17 cellular contexts compared by ENCODE assay signal in the genomic region with DNA sequence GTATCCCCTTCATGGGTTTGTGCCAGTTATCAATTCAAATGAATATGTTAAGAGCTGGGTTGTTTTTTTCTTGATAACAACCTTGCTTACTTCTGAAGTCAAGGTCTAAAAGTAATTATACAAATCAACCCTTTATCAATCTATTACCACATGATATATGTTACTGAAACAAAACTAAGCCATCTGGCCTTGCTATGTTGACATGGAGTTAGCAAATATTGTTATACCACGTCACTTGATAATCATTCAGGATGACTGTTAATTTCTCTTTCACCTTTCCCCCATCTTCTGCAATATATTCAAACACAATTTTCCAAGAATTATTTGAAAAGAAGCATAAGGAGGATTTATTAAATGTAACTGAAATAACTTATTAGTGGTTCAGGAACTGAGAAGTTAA.
DNase-seq lines count a peak whose midpoint lies in the region; ATAC-seq, FAIRE-seq and TF ChIP-seq lines count a peak whose summit lies in the region.
"Had no signal": no experiment of that assay in that cellular context is flagged by ENCODE, and none has a peak within 500 bp of the region (broad histone marks: within the 10 kb centered on the region; RNA-seq: fewer than 3 reads in every experiment).

No MANE protein-coding gene starts in this region.

- no peak overlapping the region for H2BK12ac ChIP-seq in H9 (ENCODE audit: insufficient read length, low read depth, low read length)

- no peak overlapping the region for H4K91ac ChIP-seq in H9 (ENCODE audit: insufficient read length, low read depth, low read length)

- H2BK120ac ChIP-seq in H9 (ENCODE audit: low read depth, low read length, poor library complexity, severe bottlenecking) = no peak overlapping the region

- H3K79me2 ChIP-seq in H9 (ENCODE audit: insufficient read depth, low read length) = no peaks in the 10 kb centered on the region

- H3K27ac Mint-ChIP-seq in CD8-positive, alpha-beta memory T cell = no peak overlapping the region
- no peak overlapping the region for H3K27ac Mint-ChIP-seq in H9
- H3K27ac Mint-ChIP-seq: CD4-positive, alpha-beta T cell had no signal

- no peak overlapping the region for H2BK15ac ChIP-seq in H9 (ENCODE audit: low read depth, low read length)

- no peak overlapping the region for H2BK20ac ChIP-seq in H9 (ENCODE audit: low read depth, low read length, poor library complexity, severe bottlenecking)

- no peaks in the 10 kb centered on the region for H3K27me3 ChIP-seq in body of pancreas
- no peaks in the 10 kb centered on the region for H3K27me3 ChIP-seq in pancreas
- no peaks in the 10 kb centered on the region for H3K27me3 ChIP-seq in CD8-positive, alpha-beta memory T cell (ENCODE audit: insufficient read depth, low read length, poor library complexity, severe bottlenecking)
- no peaks in the 10 kb centered on the region for H3K27me3 ChIP-seq in H9 (ENCODE audit: insufficient read depth, low read length)
- no peaks in the 10 kb centered on the region for H3K27me3 ChIP-seq in esophagus muscularis mucosa
- H3K27me3 ChIP-seq: BE2C had no signal

- CTCF ChIA-PET in CD8-positive, alpha-beta memory T cell (lab: Charles Lee) = no interaction called here

- peak; percentile 82 for ATAC-seq in body of pancreas
- ATAC-seq in pancreas = peak; percentile 78 to 86 (median 82)

- no peaks in the 10 kb centered on the region for H3K79me1 ChIP-seq in H9 (ENCODE audit: insufficient read depth, low read depth, low read length, poor library complexity, severe bottlenecking)

- H2AK5ac ChIP-seq in H9 (ENCODE audit: insufficient read length, low read length) = no peak overlapping the region

- POLR2A ChIA-PET in CD8-positive, alpha-beta memory T cell (lab: Charles Lee) = no interaction called here

- H2BK5ac ChIP-seq in H9 (ENCODE audit: insufficient read length, low read length) = no peak overlapping the region

- no peaks in the 10 kb centered on the region for H3K9me3 Mint-ChIP-seq in CD8-positive, alpha-beta memory T cell
- no peaks in the 10 kb centered on the region for H3K9me3 Mint-ChIP-seq in H9
- H3K9me3 Mint-ChIP-seq: CD4-positive, alpha-beta T cell had no signal

- H3K9ac ChIP-seq in H9 (ENCODE audit: extremely low read depth, insufficient read length, low read length) = no peak overlapping the region

- WGBS in body of pancreas, 2 donors = 32 to 40% methylated on average over 1 of the region's 1 CpG
- WGBS in pancreas, 2 donors = 32 to 39% methylated on average over 1 of the region's 1 CpG
- WGBS in H9 (ENCODE audit: extremely low coverage, insufficient read length, low lambda C conversion rate) = no CpG with 5 or more reads among the region's 1 CpG
- 94% methylated on average over 1 of the region's 1 CpG for WGBS in esophagus muscularis mucosa

- H2AFZ ChIP-seq in H9 (ENCODE audit: low read length) = no peak overlapping the region

- no peaks in the 10 kb centered on the region for H3K27me3 Mint-ChIP-seq in CD8-positive, alpha-beta memory T cell
- no peaks in the 10 kb centered on the region for H3K27me3 Mint-ChIP-seq in H9 (ENCODE audit: low read depth)
- H3K27me3 Mint-ChIP-seq: CD4-positive, alpha-beta T cell had no signal

- H3T11ph ChIP-seq in H9 (ENCODE audit: low read length) = no peak overlapping the region

- peaks cover 2 to 20% (median 6%) of the 10 kb centered on the region in 3 donors for H3K4me1 Mint-ChIP-seq in CD8-positive, alpha-beta memory T cell
- H3K4me1 Mint-ChIP-seq in H9 = peaks cover 34 to 41% of the 10 kb centered on the region in 2 experiments

- H3K36me3 ChIP-seq in body of pancreas (replicated peaks in 1 of 2; ENCODE audit: insufficient read depth in 1 of 2, low read depth in 2 of 2) (no peaks in the 10 kb centered on the region), pancreas (no peaks in the 10 kb centered on the region), esophagus muscularis mucosa (no peaks in the 10 kb centered on the region)
- H3K36me3 ChIP-seq in CD8-positive, alpha-beta memory T cell (ENCODE audit: insufficient read depth, low read length) = no peaks in the 10 kb centered on the region

- H3K18ac ChIP-seq in H9 (ENCODE audit: insufficient read length, low read depth, low read length) = no peak overlapping the region

- H3K4me3 Mint-ChIP-seq in CD8-positive, alpha-beta memory T cell = no peak overlapping the region
- no peak overlapping the region for H3K4me3 Mint-ChIP-seq in H9
- H3K4me3 Mint-ChIP-seq: CD4-positive, alpha-beta T cell had no signal

- no peak overlapping the region for H3K23ac ChIP-seq in H9 (ENCODE audit: insufficient read length, low read depth, low read length)

- H3K23me2 ChIP-seq in H9 (ENCODE audit: insufficient read length, low read depth, low read length, poor library complexity, severe bottlenecking) = no peaks in the 10 kb centered on the region

- H3K27ac ChIP-seq in body of pancreas = peak overlapping the region in 1 of 4 donors; percentile 29
- peak overlapping the region in 1 of 4 donors; percentile 20 for H3K27ac ChIP-seq in pancreas
- H3K27ac ChIP-seq in CD8-positive, alpha-beta memory T cell (ENCODE audit: low read depth, low read length) = no peak overlapping the region
- H3K27ac ChIP-seq in H9 (ENCODE audit: insufficient read length, low read depth, low read length) = no peak overlapping the region
- no peak overlapping the region for H3K27ac ChIP-seq in esophagus muscularis mucosa (replicated peaks in 1 of 4)
- H3K27ac ChIP-seq: C4-2B, HL-60 had no signal

- no peak overlapping the region for H4K5ac ChIP-seq in H9 (ENCODE audit: insufficient read length, low read depth, low read length)

- intact Hi-C loops in body of pancreas (cut with DNase I) (no loop called here), pancreas (cut with DNase I) (no loop called here), esophagus muscularis mucosa (cut with DNase I) (no loop called here)

- no peak for TF ChIP-seq EP300 in esophagus muscularis mucosa (IDR thresholded peaks at IDR 0.05)

- TF ChIP-seq POLR2A in body of pancreas (IDR thresholded peaks at IDR 0.05) (no peak), esophagus muscularis mucosa (IDR thresholded peaks at IDR 0.05; ENCODE audit: low read depth) (no peak)

- H3K56ac ChIP-seq in H9 (ENCODE audit: insufficient read length, low read depth, low read length) = no peak overlapping the region

- H3K9me3 ChIP-seq in body of pancreas = no peaks in the 10 kb centered on the region
- no peaks in the 10 kb centered on the region for H3K9me3 ChIP-seq in pancreas
- no peaks in the 10 kb centered on the region for H3K9me3 ChIP-seq in CD8-positive, alpha-beta memory T cell (ENCODE audit: low read length)
- no peaks in the 10 kb centered on the region for H3K9me3 ChIP-seq in H9 (ENCODE audit: control insufficient read depth, low read depth, low read length)
- H3K9me3 ChIP-seq in esophagus muscularis mucosa = no peaks in the 10 kb centered on the region
- H3K9me3 ChIP-seq: BE2C, HAP-1 had no signal

- TF ChIP-seq CTCF in body of pancreas (IDR thresholded peaks at IDR 0.05) (no peak), pancreas (IDR thresholded peaks at IDR 0.05) (no peak), H9 (conservative IDR thresholded peaks at IDR 0.05) (no peak), esophagus muscularis mucosa (IDR thresholded peaks at IDR 0.05) (no peak)

- H3K14ac ChIP-seq in H9 (ENCODE audit: insufficient read depth, low read length) = no peak overlapping the region

- H4K8ac ChIP-seq in H9 (replicated peaks; ENCODE audit: insufficient read length, low read depth, low read length) = no peak overlapping the region

- H4K20me1 ChIP-seq in H9 (ENCODE audit: control insufficient read depth, insufficient read depth, insufficient read length) = no peaks in the 10 kb centered on the region

- peaks cover 18% of the 10 kb centered on the region for H3K4me1 ChIP-seq in body of pancreas
- H3K4me1 ChIP-seq in pancreas = peaks cover 7 to 20% (median 15%) of the 10 kb centered on the region in 3 donors
- no peaks in the 10 kb centered on the region for H3K4me1 ChIP-seq in CD8-positive, alpha-beta memory T cell (ENCODE audit: insufficient read depth, low read length)
- H3K4me1 ChIP-seq in H9 (ENCODE audit: insufficient read depth, low read length) = 0 out of 2 replicates have a peak, but pooled peaks cover 5% of the 10 kb centered on the region
- peaks cover 0 to 24% (median 20%) of the 10 kb centered on the region in 4 donors for H3K4me1 ChIP-seq in esophagus muscularis mucosa

- no peaks in the 10 kb centered on the region for H3K36me3 Mint-ChIP-seq in CD8-positive, alpha-beta memory T cell
- peaks cover 0 to 7% (median 4%) of the 10 kb centered on the region in 3 experiments; a peak in 3 of 7 replicates for H3K36me3 Mint-ChIP-seq in H9 (ENCODE audit: insufficient read depth in 1 of 3, low read depth in 3 of 3)

- H3K4me3 ChIP-seq in body of pancreas = no peak overlapping the region
- H3K4me3 ChIP-seq in pancreas = no peak overlapping the region
- no peak overlapping the region for H3K4me3 ChIP-seq in CD8-positive, alpha-beta memory T cell (ENCODE audit: low read length)
- no peak overlapping the region for H3K4me3 ChIP-seq in esophagus muscularis mucosa
- H3K4me3 ChIP-seq: HAP-1 had no signal

- FAIRE-seq in pancreas (lab: Jason Lieb, UNC) = no peak
- FAIRE-seq: A204.1, H1 had no signal

- H3K4me2 ChIP-seq in H9 (ENCODE audit: insufficient read depth, insufficient read length, low read length) = no peak overlapping the region

- no peak overlapping the region for H3K4ac ChIP-seq in H9 (ENCODE audit: low read depth, low read length)

- DNase-seq in NCI-H774 (lab: John Stamatoyannopoulos, UW) (peak; percentile 39), body of pancreas (no peak), pancreas (no peak), midbrain (lab: John Stamatoyannopoulos, UW) (no peak), H9 (no peak), esophagus muscularis mucosa (ENCODE audit: extremely low spot score) (no peak)
- no peak for DNase-seq in CD8-positive, alpha-beta memory T cell
- DNase-seq: ACHN; BE2C; CD4-positive, alpha-beta T cell; DMS79 treated with DMSO at 0.1 percent for 48 hours; GF-D8 had no signal
